In genomic region chr17:75904749-75905521, GRCh38 we compare ENCODE assay signal across 8 cellular contexts. TPM values are rescaled to one million over a fixed set of nuclear protein-coding genes. Genes with fewer than 3 reads are reported as not detected.
A peak's percentile ranks its signal among the peaks of the same experiment; 100 is the strongest.
DNase-seq lines count a peak whose midpoint lies in the region; ATAC-seq, FAIRE-seq and TF ChIP-seq lines count a peak whose summit lies in the region.

TSS of gene MRPL38 (minus strand) at chr17:75904884. CDS start at chr17:75904875, 9 bp downstream.

- H3K4me2 ChIP-seq in keratinocyte (ENCODE audit: control insufficient read depth, extremely low read depth, insufficient read depth, low read depth, low read length), result peak within 1 kb of the TSS; percentile 96

- H3K36me3 ChIP-seq in keratinocyte (ENCODE audit: control insufficient read depth in 2 of 2, extremely low read depth in 1 of 2, insufficient read depth in 2 of 2, low read length in 2 of 2), result peaks cover 6 to 11% of the 10 kb centered on the region in 2 experiments

- no peaks in the 10 kb centered on the region for H3K27me3 ChIP-seq in keratinocyte (ENCODE audit: control insufficient read depth, extremely low read depth, insufficient read depth, low read length)

- no peak for FAIRE-seq in keratinocyte (lab: Jason Lieb, UNC)

- H4K20me1 ChIP-seq in keratinocyte (ENCODE audit: control insufficient read depth, extremely low read depth, insufficient read depth, low read length), result no peaks in the 10 kb centered on the region

- DNase-seq in AG10803 (ENCODE audit: low read depth) (peak; percentile 90), NCI-H345 treated with DMSO at 0.1 percent for 48 hours (lab: John Stamatoyannopoulos, UW; ENCODE audit: unreplicated experiment) (peak; percentile 96), keratinocyte (ENCODE audit: low read depth, low spot score) (no peak)
- DNase-seq in activated CD4-positive, CD25-positive, alpha-beta regulatory T cell treated with anti-CD3 and anti-CD28 coated beads, Interleukin-2, amount 50 U/mL, for 16 hours (ENCODE audit: low read depth, low spot score), result peak; percentile 83
- DNase-seq in central memory CD8-positive, alpha-beta T cell (ENCODE audit: low spot score in 2 of 2), result peak; percentile 93 to 94
- DNase-seq in stimulated activated CD4-positive, alpha-beta T cell treated with anti-CD3 and anti-CD28 coated beads, Interleukin-15, amount 100 ng/mL, for 1 hour (ENCODE audit: low read depth in 1 of 2, low spot score in 1 of 2), result peak; percentile 89 to 93

- H3K27ac ChIP-seq in keratinocyte (ENCODE audit: control insufficient read depth, insufficient read depth, low read length), result peak within 1 kb of the TSS; percentile 58

- H3K9ac ChIP-seq in keratinocyte (ENCODE audit: control insufficient read depth, extremely low read depth, insufficient read depth, low read length), result peak within 1 kb of the TSS; percentile 81

- no peaks in the 10 kb centered on the region for H3K27me3 Mint-ChIP-seq in central memory CD8-positive, alpha-beta T cell

- dilution Hi-C loops in keratinocyte (cut with MboI; ENCODE audit: extremely low pct_ligation_motif_present, low sequenced_read_pairs), result no loop called here

- H3K4me3 Mint-ChIP-seq in central memory CD8-positive, alpha-beta T cell, result peak within 1 kb of the TSS; percentile 90

- H2AFZ ChIP-seq in keratinocyte (ENCODE audit: control insufficient read depth, low read length), result peak within 1 kb of the TSS; percentile 77

- peak within 1 kb of the TSS; percentile 93 for H3K27ac Mint-ChIP-seq in central memory CD8-positive, alpha-beta T cell (ENCODE audit: low read depth)

- H3K9me3 Mint-ChIP-seq in central memory CD8-positive, alpha-beta T cell, result no peaks in the 10 kb centered on the region

- no peaks in the 10 kb centered on the region for H3K9me1 ChIP-seq in keratinocyte (ENCODE audit: control insufficient read depth, extremely low read depth, insufficient read depth, low read length)

- ATAC-seq in GM19023 (IDR thresholded peaks at IDR 0.05; ENCODE audit: unreplicated experiment) (peak; percentile 93), HG03280 (IDR thresholded peaks at IDR 0.05; ENCODE audit: unreplicated experiment) (peak; percentile 96)
- peak; percentile 99 for ATAC-seq in central memory CD8-positive, alpha-beta T cell (replicated peaks; ENCODE audit: extremely low read depth, poor library complexity, severe bottlenecking)

- H3K4me1 ChIP-seq in keratinocyte (ENCODE audit: control insufficient read depth, extremely low read depth, insufficient read depth, low read length), result peaks cover 20% of the 10 kb centered on the region

- H3K4me3 ChIP-seq in AG10803 (ENCODE audit: low read length) (peak within 1 kb of the TSS; percentile 77), keratinocyte (ENCODE audit: control insufficient read depth in 2 of 3, extremely low read depth in 1 of 3, insufficient read depth in 2 of 3, low read depth in 1 of 3, low read length in 3 of 3) (peak within 1 kb of the TSS; percentile 82 to 85 (median 82))

- peaks cover 12% of the 10 kb centered on the region for H3K4me1 Mint-ChIP-seq in central memory CD8-positive, alpha-beta T cell

- no peaks in the 10 kb centered on the region for H3K9me3 ChIP-seq in keratinocyte (ENCODE audit: control insufficient read depth, low read depth, low read length)

- peaks cover 26% of the 10 kb centered on the region for H3K36me3 Mint-ChIP-seq in central memory CD8-positive, alpha-beta T cell (ENCODE audit: insufficient read depth)

- peaks cover 8% of the 10 kb centered on the region for H3K79me2 ChIP-seq in keratinocyte (ENCODE audit: control insufficient read depth, insufficient read depth, low read length)

- TF ChIP-seq CTCF in AG10803 (conservative IDR thresholded peaks at IDR 0.05; ENCODE audit: low read length), result peak; percentile 73
- peak; percentile 72 to 94 (median 93) for TF ChIP-seq CTCF in keratinocyte (optimal IDR thresholded peaks at IDR 0.05 in 1 of 3, IDR thresholded peaks at IDR 0.05 in 1 of 3, conservative IDR thresholded peaks at IDR 0.05 in 1 of 3; ENCODE audit: extremely low read depth in 1 of 3, insufficient read depth in 2 of 3, low read length in 3 of 3)

RNA-seq across cellular contexts. Expression of gene MRPL38, which starts in this region (rescaled TPM):
- polyA plus RNA-seq in keratinocyte, result 25.2 to 33.8 TPM (median 30.0 TPM) in 3 replicates
- polyA plus RNA-seq in keratinocyte (2011; ENCODE audit: low read depth), result 55.2 TPM
- 15.3 and 25.6 TPM in 2 replicates for polyA plus RNA-seq in keratinocyte (2011; cell fraction: cytosol; rRNA removed)
- 45.2 and 60.9 TPM in 2 replicates for polyA plus RNA-seq in keratinocyte (2011; cell fraction: nucleus; rRNA removed)
- polyA plus RNA-seq in keratinocyte (2012; ENCODE audit: low replicate concordance), result 34.2 and 40.5 TPM in 2 replicates
- 9.3 to 94.3 TPM (median 20.0 TPM) in 3 replicates for polyA minus RNA-seq in keratinocyte
- polyA minus RNA-seq in keratinocyte (2011; cell fraction: cytosol; rRNA and poly(A)+ RNA removed), result 80.8 TPM
- polyA minus RNA-seq in keratinocyte (2011; cell fraction: nucleus; rRNA and poly(A)+ RNA removed), result 17.9 and 24.0 TPM in 2 replicates
